In the genomic region with DNA sequence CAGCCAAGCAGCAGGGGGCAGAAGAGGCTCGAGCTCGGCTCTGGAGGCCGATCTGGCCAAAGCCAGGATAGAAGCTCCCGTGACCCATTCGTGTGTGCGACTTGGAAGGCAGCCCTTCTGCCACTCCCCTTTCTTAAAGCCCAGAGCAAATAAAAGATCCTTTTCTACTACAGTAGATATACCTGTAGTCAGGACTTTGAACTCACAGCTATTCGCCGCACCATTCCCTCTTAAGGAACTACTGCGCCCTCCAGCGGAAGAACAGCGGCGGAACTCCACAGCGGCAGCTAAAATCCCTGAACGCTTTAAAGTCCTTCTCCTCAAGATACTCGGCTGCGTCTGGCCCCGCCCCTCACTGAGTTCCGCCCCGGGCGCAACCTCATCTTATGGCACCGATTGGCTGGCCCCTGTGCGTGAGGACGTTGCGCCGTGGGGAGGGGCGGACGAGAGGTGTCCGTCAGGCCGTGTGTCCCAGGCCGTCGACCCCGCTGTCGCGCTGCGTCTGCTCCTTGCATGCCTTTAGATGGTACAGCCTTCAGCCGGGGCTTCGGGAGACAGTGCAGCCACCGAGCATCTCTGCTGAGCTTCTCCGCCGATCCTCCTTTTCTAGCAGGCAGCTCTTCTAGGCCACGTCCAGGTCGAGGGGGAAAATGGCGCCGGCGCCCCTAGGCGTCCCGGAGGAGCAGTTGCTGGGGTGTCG, we compare ENCODE assay signal across 8 cellular contexts. TPM values are rescaled to one million over a fixed set of nuclear protein-coding genes. Genes with fewer than 3 reads are reported as not detected.
A peak's percentile ranks its signal among the peaks of the same experiment; 100 is the strongest.
DNase-seq lines count a peak whose midpoint lies in the region; ATAC-seq and TF ChIP-seq lines count a peak whose summit lies in the region.

A gene with protein sequence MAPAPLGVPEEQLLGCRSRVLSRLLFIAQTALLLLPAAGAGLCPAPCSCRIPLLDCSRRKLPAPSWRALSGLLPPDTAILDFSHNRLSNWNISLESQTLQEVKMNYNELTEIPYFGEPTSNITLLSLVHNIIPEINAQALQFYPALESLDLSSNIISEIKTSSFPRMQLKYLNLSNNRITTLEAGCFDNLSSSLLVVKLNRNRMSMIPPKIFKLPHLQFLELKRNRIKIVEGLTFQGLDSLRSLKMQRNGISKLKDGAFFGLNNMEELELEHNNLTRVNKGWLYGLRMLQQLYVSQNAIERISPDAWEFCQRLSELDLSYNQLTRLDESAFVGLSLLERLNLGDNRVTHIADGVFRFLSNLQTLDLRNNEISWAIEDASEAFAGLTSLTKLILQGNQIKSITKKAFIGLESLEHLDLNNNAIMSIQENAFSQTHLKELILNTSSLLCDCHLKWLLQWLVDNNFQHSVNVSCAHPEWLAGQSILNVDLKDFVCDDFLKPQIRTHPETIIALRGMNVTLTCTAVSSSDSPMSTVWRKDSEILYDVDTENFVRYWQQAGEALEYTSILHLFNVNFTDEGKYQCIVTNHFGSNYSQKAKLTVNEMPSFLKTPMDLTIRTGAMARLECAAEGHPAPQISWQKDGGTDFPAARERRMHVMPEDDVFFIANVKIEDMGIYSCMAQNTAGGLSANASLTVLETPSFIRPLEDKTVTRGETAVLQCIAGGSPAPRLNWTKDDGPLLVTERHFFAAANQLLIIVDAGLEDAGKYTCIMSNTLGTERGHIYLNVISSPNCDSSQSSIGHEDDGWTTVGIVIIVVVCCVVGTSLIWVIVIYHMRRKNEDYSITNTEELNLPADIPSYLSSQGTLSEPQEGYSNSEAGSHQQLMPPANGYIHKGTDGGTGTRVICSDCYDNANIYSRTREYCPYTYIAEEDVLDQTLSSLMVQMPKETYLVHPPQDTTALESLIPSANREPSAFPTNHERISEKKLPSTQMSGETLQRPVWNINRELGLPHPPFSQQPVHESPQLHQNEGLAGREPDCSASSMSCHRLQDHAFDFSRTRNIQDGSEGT (plus strand): TSS at position 442 of the 700 bp plus-strand sequence. CDS start 209 bp downstream, at position 651.

- intact Hi-C loops in PC-3 (cut with micrococcal nuclease) = loop anchor here (2.0 to 10.0 kb wide), 7 partner anchors 30 to 606 kb away; a partner anchor contains a TSS

- peaks cover 43% of the 10 kb centered on the region for H3K79me2 ChIP-seq in PC-3 (ENCODE audit: low read length)

- CTCF ChIA-PET in PC-3 (lab: Charles Lee) = interaction anchor here (0.5 to 1.6 kb wide), 21 partner anchors 16 to 479 kb away, joined by 3 to 25 read pairs (median 5); a partner anchor contains a TSS

- H3K4me1 ChIP-seq in PC-3 (ENCODE audit: insufficient read depth, low read length) = peaks cover 9% of the 10 kb centered on the region
- H3K4me1 ChIP-seq in mucosa of rectum (ENCODE audit: control insufficient read depth in 2 of 2, insufficient read depth in 2 of 2, low read length in 2 of 2) = peaks cover 16 to 17% of the 10 kb centered on the region in 2 donors

- H3K36me3 ChIP-seq in PC-3 (ENCODE audit: low read depth, low read length) = peaks cover 3% of the 10 kb centered on the region; the same call in 1 of the 2 replicates
- H3K36me3 ChIP-seq in mucosa of rectum (ENCODE audit: control insufficient read depth in 2 of 2, insufficient read depth in 2 of 2, low read length in 2 of 2) = no peaks in the 10 kb centered on the region

- H3K9me2 ChIP-seq in PC-3 (replicated peaks; ENCODE audit: low read length) = no peaks in the 10 kb centered on the region

- H2AFZ ChIP-seq in PC-3 (ENCODE audit: low read length) = peak within 1 kb of the TSS; percentile 92

- POLR2A ChIA-PET in PC-3 (lab: Charles Lee; ENCODE audit: unreplicated experiment) = interaction anchor here (0.5 to 0.8 kb wide), 4 partner anchors 15 to 124 kb away, joined by 3 to 29 read pairs (median 15); no protein-coding TSS in a partner anchor

- H3K27me3 ChIP-seq in PC-3 (ENCODE audit: low read length) (no peaks in the 10 kb centered on the region), mucosa of rectum (ENCODE audit: control insufficient read depth in 2 of 2, insufficient read depth in 2 of 2, low read length in 2 of 2) (no peaks in the 10 kb centered on the region)

- peak; percentile 96 for TF ChIP-seq POLR2A in erythroblast (IDR thresholded peaks at IDR 0.05; ENCODE audit: low read length)

- H3K9me3 ChIP-seq in PC-3 (ENCODE audit: low read length) (no peaks in the 10 kb centered on the region), mucosa of rectum (ENCODE audit: control insufficient read depth in 2 of 2, low read length in 2 of 2) (no peaks in the 10 kb centered on the region)

- BruUV-seq in PC-3 (replicated peaks; lab: Mats Ljungman, UMichigan) = TSS peak; percentile 89

- H3K9ac ChIP-seq in PC-3 (ENCODE audit: low read length) = peak within 1 kb of the TSS; percentile 96
- peak within 1 kb of the TSS; percentile 91 to 97 for H3K9ac ChIP-seq in mucosa of rectum (ENCODE audit: low read depth in 1 of 2, low read length in 2 of 2)

- H3K4me3 ChIP-seq in Jurkat, Clone E6-1 (ENCODE audit: low read length) = peak within 1 kb of the TSS; percentile 92
- H3K4me3 ChIP-seq in PC-3 (ENCODE audit: low read length) = peak within 1 kb of the TSS; percentile 97
- peak within 1 kb of the TSS; percentile 97 to 99 for H3K4me3 ChIP-seq in mucosa of rectum (ENCODE audit: low read length in 2 of 2)

- no peaks in the 10 kb centered on the region for H3F3A ChIP-seq in PC-3 (ENCODE audit: low read length, unreplicated experiment)

- H3K4me2 ChIP-seq in PC-3 (ENCODE audit: low read length) = peak within 1 kb of the TSS; percentile 97

- ATAC-seq in GM21619 (IDR thresholded peaks at IDR 0.05; ENCODE audit: unreplicated experiment) (peak; percentile 94), PC-3 (peak; percentile 95)

- TF ChIP-seq CTCF in PC-3 (conservative IDR thresholded peaks at IDR 0.05; ENCODE audit: low read depth, low read length) = peak; percentile 90

- H3K27ac ChIP-seq in PC-3 (ENCODE audit: low read length) = peak within 1 kb of the TSS; percentile 66
- peak within 1 kb of the TSS; percentile 95 for H3K27ac ChIP-seq in mucosa of rectum (ENCODE audit: low read depth in 2 of 2, low read length in 2 of 2)

- peaks cover 18% of the 10 kb centered on the region; the same call in 1 of the 2 replicates for H4K20me1 ChIP-seq in PC-3 (ENCODE audit: low read length)

- DNase-seq in DMS53 treated with DMSO at 0.1 percent for 48 hours (lab: John Stamatoyannopoulos, UW; ENCODE audit: unreplicated experiment) (peak; percentile 97), PC-3 (peak; percentile 99), erythroblast (lab: John Stamatoyannopoulos, UW) (peak; percentile 98)
- DNase-seq in Jurkat, Clone E6-1 (ENCODE audit: low read depth, low spot score) = peak; percentile 98
- peak; percentile 97 for DNase-seq in activated T-cell treated with anti-CD3 and anti-CD28 coated beads, Interleukin-2, amount 50 U/mL, for 1 hour
- peak; percentile 99 for DNase-seq in stimulated activated CD8-positive, alpha-beta memory T cell treated with anti-CD3 and anti-CD28 coated beads, Interleukin-4, amount 100 ng/mL, for 48 hours

RNA-seq across cellular contexts. Expression of the gene that starts here (rescaled TPM):
- polyA plus RNA-seq in Jurkat, Clone E6-1 (2012; ENCODE audit: insufficient read depth, insufficient read length) = 5.0 TPM
- total RNA-seq in PC-3 (2014; rRNA removed) = 6.1 and 8.4 TPM in 2 replicates

Comparison
In these comparisons a context has a peak if more than half of its experiments do, and no peak if none do; other contexts are left out.
1. Peak in every context shown above with its lines: DNase-seq, ATAC-seq, H3K4me3 ChIP-seq and H3K27ac ChIP-seq.